In the genomic region with DNA sequence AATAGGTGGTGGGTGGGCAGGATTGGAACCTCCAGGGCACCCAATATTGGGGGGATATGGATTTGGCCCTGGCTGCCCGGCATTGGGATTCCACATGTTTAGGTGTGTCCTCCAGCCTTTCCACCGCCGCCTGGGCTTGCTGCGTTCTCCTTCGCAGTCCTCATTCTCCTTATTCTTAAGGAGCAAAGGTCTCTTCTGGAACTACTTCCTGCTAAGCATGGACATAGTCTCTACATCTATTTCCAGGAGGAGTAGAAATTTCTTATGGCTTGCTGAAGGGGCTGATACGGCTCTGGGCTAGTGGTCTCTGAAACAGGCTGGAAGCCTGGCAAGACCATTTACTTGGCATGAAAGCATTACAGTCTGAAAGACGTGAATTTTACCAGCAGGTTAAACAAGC, we compare ENCODE assay signal across 13 cellular contexts. TPM values are rescaled to one million over a fixed set of nuclear protein-coding genes. Genes with fewer than 3 reads are reported as not detected.
DNase-seq lines count a peak whose midpoint lies in the region; ATAC-seq and TF ChIP-seq lines count a peak whose summit lies in the region.
"Had no signal": no experiment of that assay in that cellular context is flagged by ENCODE, and none has a peak within 500 bp of the region (broad histone marks: within the 10 kb centered on the region; RNA-seq: fewer than 3 reads in every experiment).

No MANE protein-coding gene starts in this region.

- H3K4me3 ChIP-seq in lower lobe of right lung (no peak overlapping the region), urinary bladder (ENCODE audit: low read depth, low read length) (no peak overlapping the region)
- H3K4me3 ChIP-seq: breast epithelium, neural progenitor cell, tibial nerve had no signal

- DNase-seq in activated naive CD4-positive, alpha-beta T cell treated with anti-CD3 and anti-CD28 coated beads, Interleukin-2, amount 10 ng/mL, durations not matched to agents 7 days and 5 days: no peak
- no peak for DNase-seq in activated naive CD4-positive, alpha-beta T cell treated with anti-CD3 and anti-CD28 coated beads, Interleukin-2, amount 50 U/mL, for 72 hours (ENCODE audit: low spot score in 2 of 2)
- no peak for DNase-seq in activated CD8-positive, alpha-beta T cell treated with anti-CD3 and anti-CD28 coated beads, Interleukin-2, amount 10 ng/mL, durations not matched to agents 7 days and 5 days
- DNase-seq in lower lobe of right lung: no peak
- no peak for DNase-seq in NCI-H226
- DNase-seq: DMS79 treated with DMSO at 0.1 percent for 48 hours, NCI-H1930 had no signal

- no peaks in the 10 kb centered on the region for H3K9me3 ChIP-seq in lower lobe of right lung

- CTCF ChIA-PET in activated naive CD4-positive, alpha-beta T cell treated with anti-CD3 and anti-CD28 coated beads, Interleukin-2, amount 10 ng/mL, durations not matched to agents 7 days and 5 days (lab: Charles Lee): interaction anchor here (0.6 to 2.7 kb wide), 2 partner anchors 27 to 149 kb away, joined by 3 to 18 read pairs; a partner anchor contains a TSS
- CTCF ChIA-PET in activated CD8-positive, alpha-beta T cell treated with anti-CD3 and anti-CD28 coated beads, Interleukin-2, amount 10 ng/mL, durations not matched to agents 7 days and 5 days (lab: Charles Lee): interaction anchor here (1.5 to 9.2 kb wide), 2 partner anchors 12 to 26 kb away, joined by 3 to 133 read pairs; a partner anchor contains a TSS

- TF ChIP-seq CTCF in lower lobe of right lung (IDR thresholded peaks at IDR 0.05): no peak

- no peak overlapping the region for H3K4me3 Mint-ChIP-seq in activated naive CD4-positive, alpha-beta T cell treated with anti-CD3 and anti-CD28 coated beads, Interleukin-2, amount 10 ng/mL, durations not matched to agents 7 days and 5 days
- H3K4me3 Mint-ChIP-seq in activated CD8-positive, alpha-beta T cell treated with anti-CD3 and anti-CD28 coated beads, Interleukin-2, amount 10 ng/mL, durations not matched to agents 7 days and 5 days: no peak overlapping the region

- intact Hi-C loops in lower lobe of right lung (cut with DNase I): no loop called here

- no peaks in the 10 kb centered on the region for H3K36me3 ChIP-seq in lower lobe of right lung
- H3K36me3 ChIP-seq in urinary bladder (ENCODE audit: insufficient read depth): no peaks in the 10 kb centered on the region
- H3K36me3 ChIP-seq: breast epithelium, neural progenitor cell, tibial nerve had no signal

- peak overlapping the region; percentile 71 for H3K27ac Mint-ChIP-seq in activated naive CD4-positive, alpha-beta T cell treated with anti-CD3 and anti-CD28 coated beads, Interleukin-2, amount 10 ng/mL, durations not matched to agents 7 days and 5 days
- H3K27ac Mint-ChIP-seq in activated naive CD4-positive, alpha-beta T cell treated with anti-CD3 and anti-CD28 coated beads, Interleukin-2, amount 50 U/mL, for 72 hours: no peak overlapping the region
- H3K27ac Mint-ChIP-seq in activated CD8-positive, alpha-beta T cell treated with anti-CD3 and anti-CD28 coated beads, Interleukin-2, amount 10 ng/mL, durations not matched to agents 7 days and 5 days: peak overlapping the region; percentile 70

- H3K36me3 Mint-ChIP-seq in activated naive CD4-positive, alpha-beta T cell treated with anti-CD3 and anti-CD28 coated beads, Interleukin-2, amount 10 ng/mL, durations not matched to agents 7 days and 5 days: peaks cover 31% of the 10 kb centered on the region
- H3K36me3 Mint-ChIP-seq in activated naive CD4-positive, alpha-beta T cell treated with anti-CD3 and anti-CD28 coated beads, Interleukin-2, amount 50 U/mL, for 72 hours: peaks cover 5 to 41% of the 10 kb centered on the region in 2 donors
- H3K36me3 Mint-ChIP-seq in activated CD8-positive, alpha-beta T cell treated with anti-CD3 and anti-CD28 coated beads, Interleukin-2, amount 10 ng/mL, durations not matched to agents 7 days and 5 days (ENCODE audit: low read depth): peaks cover 36% of the 10 kb centered on the region
- H3K36me3 Mint-ChIP-seq: neural progenitor cell had no signal

- H3K4me1 Mint-ChIP-seq in activated naive CD4-positive, alpha-beta T cell treated with anti-CD3 and anti-CD28 coated beads, Interleukin-2, amount 10 ng/mL, durations not matched to agents 7 days and 5 days: peaks cover 67% of the 10 kb centered on the region
- H3K4me1 Mint-ChIP-seq in activated CD8-positive, alpha-beta T cell treated with anti-CD3 and anti-CD28 coated beads, Interleukin-2, amount 10 ng/mL, durations not matched to agents 7 days and 5 days (ENCODE audit: low read depth): peaks cover 62% of the 10 kb centered on the region

- H3K27me3 Mint-ChIP-seq in activated naive CD4-positive, alpha-beta T cell treated with anti-CD3 and anti-CD28 coated beads, Interleukin-2, amount 10 ng/mL, durations not matched to agents 7 days and 5 days: no peaks in the 10 kb centered on the region
- H3K27me3 Mint-ChIP-seq in activated CD8-positive, alpha-beta T cell treated with anti-CD3 and anti-CD28 coated beads, Interleukin-2, amount 10 ng/mL, durations not matched to agents 7 days and 5 days (ENCODE audit: low read depth): no peaks in the 10 kb centered on the region

- H3K4me1 ChIP-seq in lower lobe of right lung (peaks cover 36% of the 10 kb centered on the region), urinary bladder (ENCODE audit: insufficient read depth) (no peaks in the 10 kb centered on the region)
- H3K4me1 ChIP-seq: breast epithelium had no signal

- peaks cover 7% of the 10 kb centered on the region for H3K27me3 ChIP-seq in lower lobe of right lung (ENCODE audit: low read depth)
- H3K27me3 ChIP-seq: breast epithelium, neural progenitor cell, tibial nerve had no signal

- H3K9me3 Mint-ChIP-seq in activated naive CD4-positive, alpha-beta T cell treated with anti-CD3 and anti-CD28 coated beads, Interleukin-2, amount 10 ng/mL, durations not matched to agents 7 days and 5 days: peaks cover 24% of the 10 kb centered on the region
- H3K9me3 Mint-ChIP-seq in activated naive CD4-positive, alpha-beta T cell treated with anti-CD3 and anti-CD28 coated beads, Interleukin-2, amount 50 U/mL, for 72 hours: peaks cover 4 to 28% of the 10 kb centered on the region in 2 donors
- H3K9me3 Mint-ChIP-seq in activated CD8-positive, alpha-beta T cell treated with anti-CD3 and anti-CD28 coated beads, Interleukin-2, amount 10 ng/mL, durations not matched to agents 7 days and 5 days (ENCODE audit: insufficient read depth): peaks cover 22% of the 10 kb centered on the region

- H3K27ac ChIP-seq in lower lobe of right lung (peak overlapping the region; percentile 61), urinary bladder (ENCODE audit: low read depth) (peak overlapping the region; percentile 29)
- H3K27ac ChIP-seq: breast epithelium, neural progenitor cell had no signal

- 81% methylated on average over 7 of the region's 7 CpGs for WGBS in urinary bladder

- no peak for ATAC-seq in activated naive CD4-positive, alpha-beta T cell treated with anti-CD3 and anti-CD28 coated beads, Interleukin-2, amount 50 U/mL, for 72 hours
- no peak for ATAC-seq in activated CD8-positive, alpha-beta T cell treated with anti-CD3 and anti-CD28 coated beads, Interleukin-2, amount 10 ng/mL, durations not matched to agents 7 days and 5 days
- ATAC-seq in lower lobe of right lung (no peak), GM21360 (IDR thresholded peaks at IDR 0.05; ENCODE audit: unreplicated experiment) (no peak), GM18907 (IDR thresholded peaks at IDR 0.05; ENCODE audit: unreplicated experiment) (no peak)

- POLR2A ChIA-PET in activated CD8-positive, alpha-beta T cell treated with anti-CD3 and anti-CD28 coated beads, Interleukin-2, amount 10 ng/mL, durations not matched to agents 7 days and 5 days (lab: Charles Lee): interaction anchor here (2.3 kb wide), 1 partner anchor 27 kb away, joined by 16 read pairs; a partner anchor contains a TSS

RNA-seq across cellular contexts. Expression of a gene that starts 9.2 kb away (rescaled TPM):
- 1 to 10 TPM; 4.6 to 8.2 TPM for total RNA-seq in activated naive CD4-positive, alpha-beta T cell treated with anti-CD3 and anti-CD28 coated beads, Interleukin-2, amount 50 U/mL, for 72 hours
- 1 to 10 TPM; 5.8 to 6.2 TPM for total RNA-seq in activated CD8-positive, alpha-beta T cell treated with anti-CD3 and anti-CD28 coated beads, Interleukin-2, amount 10 ng/mL, durations not matched to agents 7 days and 5 days
- total RNA-seq in lower lobe of right lung: 95.3 TPM
- total RNA-seq in urinary bladder: 7.7 TPM
- polyA plus RNA-seq in urinary bladder: 9.4 TPM

RNA-seq across cellular contexts. Expression of a gene that starts 27.4 kb away (rescaled TPM):
- total RNA-seq in activated naive CD4-positive, alpha-beta T cell treated with anti-CD3 and anti-CD28 coated beads, Interleukin-2, amount 50 U/mL, for 72 hours: 100 to 1,000 TPM in 1 of 2 donors, 10 to 100 TPM in 1; 93.6 to 114 TPM
- total RNA-seq in activated CD8-positive, alpha-beta T cell treated with anti-CD3 and anti-CD28 coated beads, Interleukin-2, amount 10 ng/mL, durations not matched to agents 7 days and 5 days: 100 to 1,000 TPM; 120 to 121 TPM
- total RNA-seq in lower lobe of right lung: 57.3 TPM
- 45.2 TPM for total RNA-seq in urinary bladder
- 81.4 TPM for polyA plus RNA-seq in urinary bladder

RNA-seq across cellular contexts. Expression of a gene that starts 53.3 kb away (rescaled TPM):
- total RNA-seq in activated naive CD4-positive, alpha-beta T cell treated with anti-CD3 and anti-CD28 coated beads, Interleukin-2, amount 50 U/mL, for 72 hours: 1 to 10 TPM; 3.1 to 4.7 TPM
- 1 to 10 TPM; 4.9 to 5.2 TPM for total RNA-seq in activated CD8-positive, alpha-beta T cell treated with anti-CD3 and anti-CD28 coated beads, Interleukin-2, amount 10 ng/mL, durations not matched to agents 7 days and 5 days
- total RNA-seq in lower lobe of right lung (7.4 TPM), urinary bladder (23.4 TPM)
- polyA plus RNA-seq in urinary bladder: 2.3 TPM

Comparison
In these comparisons a context has a peak if more than half of its experiments do, and no peak if none do; other contexts are left out.
1. H3K27ac Mint-ChIP-seq: peak in activated naive CD4-positive, alpha-beta T cell treated with anti-CD3 and anti-CD28 coated beads, Interleukin-2, amount 10 ng/mL, durations not matched to agents 7 days and 5 days (single experiment) and activated CD8-positive, alpha-beta T cell treated with anti-CD3 and anti-CD28 coated beads, Interleukin-2, amount 10 ng/mL, durations not matched to agents 7 days and 5 days (single experiment); none in activated naive CD4-positive, alpha-beta T cell treated with anti-CD3 and anti-CD28 coated beads, Interleukin-2, amount 50 U/mL, for 72 hours (0 of 2).
2. RNA of a gene that starts 9.2 kb away (total RNA-seq): 95.3 TPM in lower lobe of right lung (single experiment); 4.6 to 8.2 TPM in activated naive CD4-positive, alpha-beta T cell treated with anti-CD3 and anti-CD28 coated beads, Interleukin-2, amount 50 U/mL, for 72 hours, 7.7 TPM in urinary bladder (single experiment) and 5.8 to 6.2 TPM in activated CD8-positive, alpha-beta T cell treated with anti-CD3 and anti-CD28 coated beads, Interleukin-2, amount 10 ng/mL, durations not matched to agents 7 days and 5 days; every median in the first group is over 10 times any median in the second.